ENCODE assay signal across 32 cellular contexts in genomic region chr1:219500327-219500897, GRCh38.
"Had no signal": no experiment of that assay in that cellular context is flagged by ENCODE, and none has a peak within 500 bp of the region (broad histone marks: within the 10 kb centered on the region; RNA-seq: fewer than 3 reads in every experiment).

No MANE protein-coding gene starts in this region.

- H3K27ac Mint-ChIP-seq: activated B cell treated with CpG ODN at 0.5 μM for 24 hours; activated CD4-positive, alpha-beta memory T cell treated with anti-CD3 and anti-CD28 coated beads, Interleukin-2, amount 10 ng/mL, durations not matched to agents 7 days and 5 days; activated CD8-positive, alpha-beta memory T cell treated with anti-CD3 and anti-CD28 coated beads, Interleukin-2, amount 10 ng/mL, durations not matched to agents 7 days and 5 days; activated naive CD4-positive, alpha-beta T cell treated with anti-CD3 and anti-CD28 coated beads for 36 hours; activated naive CD4-positive, alpha-beta T cell treated with anti-CD3 and anti-CD28 coated beads, Interleukin-2, amount 50 U/mL, for 72 hours had no signal

- H3K27ac ChIP-seq: adrenal gland, body of pancreas, breast epithelium, Peyer's patch, VCaP had no signal

- H3K27me3 Mint-ChIP-seq: activated CD4-positive, alpha-beta memory T cell treated with anti-CD3 and anti-CD28 coated beads, Interleukin-2, amount 10 ng/mL, durations not matched to agents 7 days and 5 days; activated CD8-positive, alpha-beta memory T cell treated with anti-CD3 and anti-CD28 coated beads, Interleukin-2, amount 10 ng/mL, durations not matched to agents 7 days and 5 days had no signal

- H3K9me3 Mint-ChIP-seq: activated B cell treated with CpG ODN at 0.5 μM for 24 hours; activated naive CD4-positive, alpha-beta T cell treated with anti-CD3 and anti-CD28 coated beads for 36 hours had no signal

- H3K4me3 Mint-ChIP-seq: activated B cell treated with CpG ODN at 0.5 μM for 24 hours; activated CD4-positive, alpha-beta memory T cell treated with anti-CD3 and anti-CD28 coated beads, Interleukin-2, amount 10 ng/mL, durations not matched to agents 7 days and 5 days; activated CD8-positive, alpha-beta memory T cell treated with anti-CD3 and anti-CD28 coated beads, Interleukin-2, amount 10 ng/mL, durations not matched to agents 7 days and 5 days; activated naive CD4-positive, alpha-beta T cell treated with anti-CD3 and anti-CD28 coated beads for 36 hours had no signal

- ATAC-seq: activated CD8-positive, alpha-beta memory T cell treated with anti-CD3 and anti-CD28 coated beads, Interleukin-2, amount 10 ng/mL, durations not matched to agents 7 days and 5 days; activated naive CD4-positive, alpha-beta T cell treated with anti-CD3 and anti-CD28 coated beads, Interleukin-2, amount 50 U/mL, for 72 hours; body of pancreas; PC-3 had no signal

- H3K36me3 Mint-ChIP-seq: activated CD8-positive, alpha-beta memory T cell treated with anti-CD3 and anti-CD28 coated beads, Interleukin-2, amount 10 ng/mL, durations not matched to agents 7 days and 5 days; activated naive CD4-positive, alpha-beta T cell treated with anti-CD3 and anti-CD28 coated beads, Interleukin-2, amount 50 U/mL, for 72 hours had no signal

- H3K36me3 ChIP-seq: adrenal gland, breast epithelium, MG63, Peyer's patch had no signal

- H3K4me1 ChIP-seq: adrenal gland, body of pancreas, breast epithelium, Peyer's patch had no signal

- H3K4me1 Mint-ChIP-seq: activated B cell treated with CpG ODN at 0.5 μM for 24 hours; activated CD4-positive, alpha-beta memory T cell treated with anti-CD3 and anti-CD28 coated beads, Interleukin-2, amount 10 ng/mL, durations not matched to agents 7 days and 5 days; activated CD8-positive, alpha-beta memory T cell treated with anti-CD3 and anti-CD28 coated beads, Interleukin-2, amount 10 ng/mL, durations not matched to agents 7 days and 5 days had no signal

- DNase-seq: activated B cell treated with CpG ODN at 0.5 μM for 24 hours; activated CD4-positive, alpha-beta memory T cell treated with anti-CD3 and anti-CD28 coated beads, Interleukin-2, amount 10 ng/mL, durations not matched to agents 7 days and 5 days; activated CD4-positive, alpha-beta T cell treated with anti-CD3 and anti-CD28 coated beads for 4 hours; activated CD4-positive, CD25-positive, alpha-beta regulatory T cell treated with anti-CD3 and anti-CD28 coated beads, Interleukin-2, amount 50 U/mL, for 72 hours; activated CD8-positive, alpha-beta memory T cell treated with anti-CD3 and anti-CD28 coated beads for 24 hours; activated CD8-positive, alpha-beta memory T cell treated with anti-CD3 and anti-CD28 coated beads, Interleukin-2, amount 10 ng/mL, durations not matched to agents 7 days and 5 days; activated CD8-positive, alpha-beta memory T cell treated with anti-CD3 and anti-CD28 coated beads, Interleukin-2, amount 50 U/mL, for 48 hours; activated gamma-delta T cell treated with Interleukin-2 at 50 U/mL for 16 hours; activated naive CD4-positive, alpha-beta T cell treated with anti-CD3 and anti-CD28 coated beads for 36 hours; adrenal gland; body of pancreas; Kasumi-1; MG63; NCI-H1048; NCI-H1105 treated with DMSO at 0.1 percent for 48 hours; NCI-H1436; NCI-H1694; NCI-H1930; NCI-H2081 treated with DMSO at 0.1 percent for 48 hours; NCI-H345; NCI-H524 treated with DMSO at 0.1 percent for 48 hours; PC-3; Peyer's patch; RPMI8226; SIG-M5; SW 1271; T-helper 1 cell; T-helper 2 cell; T-helper 9 cell had no signal

- H3K4me3 ChIP-seq: adrenal gland, body of pancreas, breast epithelium, MG63, Peyer's patch had no signal

- H3K27me3 ChIP-seq: adrenal gland, body of pancreas, breast epithelium, Peyer's patch had no signal
